Comparison of ENCODE assay signal across 20 cellular contexts in the genomic region with DNA sequence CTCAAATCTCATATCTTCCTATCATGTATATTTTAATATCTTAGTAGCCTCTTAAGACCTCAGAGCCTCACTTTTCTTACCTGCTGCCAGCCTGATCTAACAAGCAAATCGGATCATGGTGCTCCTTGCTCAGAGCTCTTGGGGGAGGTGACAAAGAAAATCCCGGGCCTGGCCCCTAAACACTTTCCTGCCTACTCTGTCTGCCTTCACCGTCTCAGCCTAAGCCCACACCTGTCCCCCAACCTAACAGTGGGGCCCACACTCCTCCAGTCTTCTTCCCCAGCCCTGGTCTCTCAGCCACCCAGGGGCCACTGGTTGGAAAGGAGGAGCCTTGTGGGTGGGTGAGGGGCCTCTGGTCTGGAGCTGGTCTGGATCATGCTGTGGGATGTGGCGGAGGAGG.
"Had no signal": no experiment of that assay in that cellular context is flagged by ENCODE, and none has a peak within 500 bp of the region (broad histone marks: within the 10 kb centered on the region; RNA-seq: fewer than 3 reads in every experiment).

No MANE protein-coding gene starts in this region.

- H3K4me3 ChIP-seq: K562 had no signal

- DNase-seq: Kasumi-1, MM.1S, NCI-H1105, NCI-H1417, NCI-H1436 treated with DMSO at 0.1 percent for 48 hours, NCI-H1694, NCI-H187 treated with DMSO at 0.1 percent for 48 hours, NCI-H2029 treated with DMSO at 0.1 percent for 48 hours, NCI-H2171 treated with DMSO at 0.1 percent for 48 hours, NCI-H345, NCI-H446 treated with DMSO at 0.1 percent for 48 hours, NCI-H510A treated with DMSO at 0.1 percent for 48 hours, NCI-H526, RPMI8226, SHP77, SK-N-SH, SW 1271 had no signal

- H3K27ac ChIP-seq: HL-60, KMS-11 had no signal

- H3K9ac ChIP-seq: KMS-11, SK-N-SH had no signal

- H3K4me2 ChIP-seq: KMS-11, SK-N-SH had no signal

- ATAC-seq: K562 had no signal

- H3K9me3 ChIP-seq: SK-N-SH had no signal
